ENCODE assay signal across 8 cellular contexts in genomic region chr19:862529-863304, GRCh38. TPM values are rescaled to one million over a fixed set of nuclear protein-coding genes. Genes with fewer than 3 reads are reported as not detected.
DNase-seq lines count a peak whose midpoint lies in the region; ATAC-seq and TF ChIP-seq lines count a peak whose summit lies in the region.

No MANE protein-coding gene starts in this region.

- TF ChIP-seq CTCF in 22Rv1 (IDR thresholded peaks at IDR 0.05) (no peak), thoracic aorta (IDR thresholded peaks at IDR 0.05) (no peak)

- H3K36me3 Mint-ChIP-seq in naive B cell = peaks cover 0 to 6% of the 10 kb centered on the region in 2 donors

- H3K27me3 Mint-ChIP-seq in naive B cell = peaks cover 0 to 19% (median 10%) of the 10 kb centered on the region in 3 donors

- peaks cover 18% of the 10 kb centered on the region for H3K27me3 ChIP-seq in HUES48 (ENCODE audit: control insufficient read depth, insufficient read depth, low read length)
- peaks cover 7% of the 10 kb centered on the region for H3K27me3 ChIP-seq in thoracic aorta (replicated peaks; ENCODE audit: insufficient read depth)

- peak overlapping the region; percentile 56 to 95 (median 84) for H3K4me3 Mint-ChIP-seq in naive B cell

- ATAC-seq in naive B cell (ENCODE audit: low read depth in 2 of 2) = peak; percentile 35 to 46
- ATAC-seq in thoracic aorta (ENCODE audit: insufficient number of reproducible peaks, low FRiP score, low read depth) = no peak
- ATAC-seq in HG02642 (IDR thresholded peaks at IDR 0.05; ENCODE audit: poor library complexity, unreplicated experiment) = no peak

- H3K9me3 ChIP-seq in HUES48 (ENCODE audit: control insufficient read depth, insufficient read depth, low read length) = no peaks in the 10 kb centered on the region
- no peaks in the 10 kb centered on the region for H3K9me3 ChIP-seq in thoracic aorta

- no peak overlapping the region for H3K9ac ChIP-seq in HUES48 (ENCODE audit: low read depth, low read length)

- peaks cover 2% of the 10 kb centered on the region; the same call in 1 of the 2 replicates for H3K36me3 ChIP-seq in HUES48 (ENCODE audit: control insufficient read depth, insufficient read depth, low read length)
- peaks cover 2% of the 10 kb centered on the region for H3K36me3 ChIP-seq in thoracic aorta

- H3K4me3 ChIP-seq in HUES48 (ENCODE audit: low read depth, low read length) = peak overlapping the region; percentile 58
- peak overlapping the region; percentile 25 for H3K4me3 ChIP-seq in thoracic aorta

- H3K9me3 Mint-ChIP-seq in naive B cell = peaks cover 0 to 4% (median 0%) of the 10 kb centered on the region in 7 donors

- peak overlapping the region; percentile 88 for H3K27ac ChIP-seq in 22Rv1
- no peak overlapping the region for H3K27ac ChIP-seq in HUES48 (ENCODE audit: low read depth, low read length)
- no peak overlapping the region for H3K27ac ChIP-seq in thoracic aorta

- peak overlapping the region in 5 of 6 donors; percentile 57 to 97 (median 89) for H3K27ac Mint-ChIP-seq in naive B cell

- H3K4me1 Mint-ChIP-seq in naive B cell = peaks cover 15 to 32% (median 29%) of the 10 kb centered on the region in 3 donors

- DNase-seq in activated CD4-positive, alpha-beta T cell treated with anti-CD3 and anti-CD28 coated beads, Interleukin-2, amount 50 U/mL, for 24 hours (ENCODE audit: low read depth in 1 of 2, low spot score in 1 of 2) = peak; percentile 59 to 63
- DNase-seq in dermis blood vessel endothelial cell (peak; percentile 67), naive B cell (peak; percentile 65), thoracic aorta (ENCODE audit: low spot score) (no peak), COR-L47 (lab: John Stamatoyannopoulos, UW) (no peak)

- H3K4me1 ChIP-seq in HUES48 (ENCODE audit: control insufficient read depth, insufficient read depth, low read length) (peaks cover 9% of the 10 kb centered on the region), thoracic aorta (ENCODE audit: control insufficient read depth in 1 of 2, low read depth in 2 of 2) (peaks cover 0 to 11% of the 10 kb centered on the region in 2 donors)

RNA-seq across cellular contexts. Expression of gene CFD, which starts 3.3 kb away (rescaled TPM):
- total RNA-seq in dermis blood vessel endothelial cell (2.5 TPM in 1 of 2 replicates, not detected in the other), thoracic aorta (100 to 1,000 TPM; 472 to 781 TPM)
- polyA plus RNA-seq in naive B cell (ENCODE audit: low read depth in 6 of 6) = 1 to 10 TPM in 5 of 6 donors, not detected in 1; 1.2 to 3.2 (median 1.8) TPM

RNA-seq across cellular contexts. Expression of gene ELANE, which starts 10.6 kb away (rescaled TPM):
- total RNA-seq in dermis blood vessel endothelial cell (not detected in 2 replicates), thoracic aorta (under 1 TPM in 1 of 2 donors, not detected in 1; 0.41 TPM)
- not detected for polyA plus RNA-seq in naive B cell (ENCODE audit: low read depth in 6 of 6)

RNA-seq across cellular contexts. Expression of gene PRTN3, which starts 21.9 kb away (rescaled TPM):
- total RNA-seq in dermis blood vessel endothelial cell = not detected in 2 replicates
- not detected for polyA plus RNA-seq in naive B cell (ENCODE audit: low read depth in 6 of 6)
- not detected for total RNA-seq in thoracic aorta

RNA-seq across cellular contexts. Expression of gene MED16, which starts 30.3 kb away (rescaled TPM):
- 40.5 and 64.0 TPM in 2 replicates for total RNA-seq in dermis blood vessel endothelial cell
- polyA plus RNA-seq in naive B cell (ENCODE audit: low read depth in 6 of 6) = 10 to 100 TPM; 34.0 to 89.4 (median 51.1) TPM
- total RNA-seq in thoracic aorta = 10 to 100 TPM; 29.1 to 38.0 TPM

RNA-seq across cellular contexts. Expression of gene RNU6-9, which starts 30.6 kb away (rescaled TPM):
- total RNA-seq in dermis blood vessel endothelial cell = not detected in 2 replicates
- not detected for polyA plus RNA-seq in naive B cell (ENCODE audit: low read depth in 6 of 6)
- total RNA-seq in thoracic aorta = not detected

Comparison
In these comparisons a context has a peak if more than half of its experiments do, and no peak if none do; other contexts are left out.
1. DNase-seq: peak in activated CD4-positive, alpha-beta T cell treated with anti-CD3 and anti-CD28 coated beads, Interleukin-2, amount 50 U/mL, for 24 hours (2 of 2), dermis blood vessel endothelial cell (single experiment) and naive B cell (single experiment); none in thoracic aorta (single experiment) and COR-L47 (single experiment).
2. ATAC-seq: peak in naive B cell (2 of 2); none in thoracic aorta (single experiment) and HG02642 (single experiment).
3. RNA of gene CFD, which starts 3.3 kb away (total RNA-seq): 472 to 781 TPM in thoracic aorta; 2.5 TPM in dermis blood vessel endothelial cell; every median in the first group is over 100 times any median in the second.